ENCODE assay signal across 8 cellular contexts in the genomic region with DNA sequence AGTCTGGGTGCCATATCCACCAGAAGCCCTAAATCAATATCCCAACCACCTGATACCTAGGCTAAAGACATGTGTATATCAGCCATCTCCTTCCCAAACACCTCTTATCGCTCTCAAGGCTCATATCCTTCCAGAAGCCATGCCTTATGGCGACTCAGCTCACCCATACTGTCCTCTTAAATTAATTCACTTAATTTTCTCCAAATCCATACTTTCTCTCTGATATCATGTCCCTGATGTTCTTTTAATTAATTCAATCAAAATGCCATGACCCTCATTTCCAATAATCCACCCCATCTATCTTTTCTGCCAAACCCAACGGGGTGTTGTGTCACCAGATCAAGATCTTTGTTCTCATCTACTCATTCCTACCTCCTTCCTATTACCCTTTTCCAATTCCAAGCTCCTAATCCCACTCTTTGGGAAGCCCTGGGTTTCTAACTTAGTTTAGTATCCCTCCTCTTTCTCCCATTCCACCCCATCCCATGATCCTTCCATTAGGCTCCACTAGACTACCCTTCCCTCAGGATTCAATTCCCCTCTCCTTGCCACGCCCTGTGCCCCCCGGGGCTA. TPM values are rescaled to one million over a fixed set of nuclear protein-coding genes. Genes with fewer than 3 reads are reported as not detected.
DNase-seq lines count a peak whose midpoint lies in the region; ATAC-seq, FAIRE-seq and TF ChIP-seq lines count a peak whose summit lies in the region.

No MANE protein-coding gene starts in this region.

- no peaks in the 10 kb centered on the region for H3K36me3 Mint-ChIP-seq in WTC11

- no peaks in the 10 kb centered on the region for H3K9me3 ChIP-seq in HCT116 (ENCODE audit: control insufficient read depth in 1 of 2, insufficient read depth in 1 of 2, low read depth in 1 of 2, low read length in 2 of 2)
- no peaks in the 10 kb centered on the region for H3K9me3 ChIP-seq in hepatocyte (ENCODE audit: low read depth)
- no peaks in the 10 kb centered on the region for H3K9me3 ChIP-seq in small intestine (ENCODE audit: control insufficient read depth, low read depth)

- TF ChIP-seq CTCF in HCT116 (IDR thresholded peaks at IDR 0.05 in 2 of 3, conservative IDR thresholded peaks at IDR 0.05 in 1 of 3; ENCODE audit: borderline replicate concordance in 1 of 3, insufficient read depth in 1 of 3, low read depth in 2 of 3, low read length in 2 of 3) (no peak), WTC11 (IDR thresholded peaks at IDR 0.05) (no peak), hepatocyte (IDR thresholded peaks at IDR 0.05; ENCODE audit: poor library complexity) (no peak)

- peak overlapping the region; percentile 89 for H3K27ac Mint-ChIP-seq in WTC11

- WGBS in hepatocyte (ENCODE audit: low lambda C conversion rate, missing lambda C conversion rate): 25% methylated on average over 5 of the region's 5 CpGs
- WGBS in small intestine, 3 donors: 3 to 9% (median 6%) methylated on average over 5 of the region's 5 CpGs

- no peaks in the 10 kb centered on the region for H3K27me3 ChIP-seq in HCT116 (ENCODE audit: insufficient read depth, low read length)
- H3K27me3 ChIP-seq in hepatocyte: no peaks in the 10 kb centered on the region
- no peaks in the 10 kb centered on the region for H3K27me3 ChIP-seq in small intestine (ENCODE audit: control insufficient read depth in 2 of 2, insufficient read depth in 2 of 2, low read length in 2 of 2)

- H2AFZ ChIP-seq in HCT116 (ENCODE audit: low read depth, low read length, poor library complexity, severe bottlenecking) (no peak overlapping the region), hepatocyte (no peak overlapping the region)

- DNase-seq in HCT116 (ENCODE audit: low read depth, low spot score) (no peak), WTC11 (ENCODE audit: low spot score) (no peak), hepatocyte (ENCODE audit: low spot score) (no peak), small intestine (no peak), SHP77 (lab: John Stamatoyannopoulos, UW) (no peak), 8988T (no peak)

- H3K9me2 ChIP-seq in HCT116 (ENCODE audit: insufficient read depth): no peaks in the 10 kb centered on the region
- no peaks in the 10 kb centered on the region for H3K9me2 ChIP-seq in hepatocyte (replicated peaks; ENCODE audit: insufficient read depth)

- H3K36me3 ChIP-seq in HCT116 (ENCODE audit: control insufficient read depth in 1 of 2, insufficient read depth in 2 of 2, low read length in 2 of 2) (no peaks in the 10 kb centered on the region), hepatocyte (replicated peaks; ENCODE audit: insufficient read depth, low read depth) (no peaks in the 10 kb centered on the region), small intestine (ENCODE audit: control insufficient read depth in 2 of 2, insufficient read depth in 2 of 2, low read length in 2 of 2) (no peaks in the 10 kb centered on the region)

- H3K27ac ChIP-seq in HCT116 (ENCODE audit: low read depth, low read length): peak overlapping the region; percentile 66
- peak overlapping the region; percentile 65 for H3K27ac ChIP-seq in hepatocyte
- H3K27ac ChIP-seq in small intestine (ENCODE audit: low read depth in 1 of 2, low read length in 1 of 2): peak overlapping the region; percentile 29 to 39

- H4K20me1 ChIP-seq in HCT116 (ENCODE audit: insufficient read depth): peaks cover 4% of the 10 kb centered on the region; the same call in 1 of the 2 replicates
- peaks cover 3% of the 10 kb centered on the region for H4K20me1 ChIP-seq in hepatocyte (ENCODE audit: insufficient read depth, poor library complexity, severe bottlenecking)

- no peaks in the 10 kb centered on the region; the same call in 1 of the 2 replicates for H3K27me3 Mint-ChIP-seq in WTC11 (ENCODE audit: low read depth)

- peak overlapping the region; percentile 87 for H3K4me3 Mint-ChIP-seq in WTC11

- no peaks in the 10 kb centered on the region for H3K9me3 Mint-ChIP-seq in WTC11

- TSS peak; percentile 63 for BruUV-seq in HCT116 (replicated peaks; lab: Mats Ljungman, UMichigan)

- CTCF ChIA-PET in HCT116 (lab: Charles Lee): interaction anchor here (1.3 to 2.0 kb wide), 2 partner anchors 12 to 50 kb away, joined by 3 to 4 read pairs; a partner anchor contains a TSS
- CTCF ChIA-PET in WTC11 (lab: Charles Lee): interaction anchor here (0.8 to 3.0 kb wide), 4 partner anchors 10 to 132 kb away, joined by 3 to 13 read pairs (median 6); a partner anchor contains a TSS

- TF ChIP-seq POLR2A in HCT116 (IDR thresholded peaks at IDR 0.05; ENCODE audit: borderline replicate concordance, extremely low read depth, insufficient read depth, insufficient read length): peak; percentile 53

- peaks cover 31% of the 10 kb centered on the region for H3K4me1 Mint-ChIP-seq in WTC11

- intact Hi-C loops in HCT116 (cut with micrococcal nuclease): loop anchor here (5.0 kb wide), 1 partner anchor 52 kb away; a partner anchor contains a TSS

- TF ChIP-seq RAD21 in HCT116 (IDR thresholded peaks at IDR 0.05; ENCODE audit: low read depth): no peak

- H3K4me1 ChIP-seq in HCT116 (ENCODE audit: control insufficient read depth in 1 of 2, insufficient read depth in 2 of 2, low read length in 2 of 2) (peaks cover 8 to 21% of the 10 kb centered on the region in 2 experiments), hepatocyte (ENCODE audit: insufficient read depth) (peaks cover 21% of the 10 kb centered on the region), small intestine (ENCODE audit: control insufficient read depth in 2 of 2, insufficient read depth in 1 of 2, low read depth in 1 of 2, low read length in 1 of 2) (peaks cover 0 to 2% of the 10 kb centered on the region in 2 donors)

- H3K79me2 ChIP-seq in HCT116 (ENCODE audit: insufficient read depth, low read length) (peaks cover 46% of the 10 kb centered on the region), hepatocyte (peaks cover 49% of the 10 kb centered on the region)

- H3K9ac ChIP-seq in HCT116 (ENCODE audit: low read length): peak overlapping the region; percentile 74

- RAD21 ChIA-PET in HCT116 (lab: Charles Lee; ENCODE audit: low non-redundant PET in 1 of 2, low total read pairs in 2 of 2, uncharacterized antibody in 2 of 2, unreplicated experiment in 2 of 2): no interaction called here

- FAIRE-seq in small intestine (lab: Jason Lieb, UNC): no peak

- H3K4me2 ChIP-seq in HCT116 (ENCODE audit: low read length) (peak overlapping the region; percentile 94), hepatocyte (peak overlapping the region; percentile 85)

- POLR2A ChIA-PET in HCT116 (lab: Charles Lee): interaction anchor here (1.1 to 1.8 kb wide), 3 partner anchors 12 to 50 kb away, joined by 3 to 7 read pairs (median 3); a partner anchor contains a TSS
- POLR2A ChIA-PET in WTC11 (lab: Charles Lee): interaction anchor here (1.0 kb wide), 1 partner anchor 50 kb away, joined by 3 read pairs; no protein-coding TSS in a partner anchor

- ATAC-seq in HCT116 (no peak), WTC11 (no peak), HG03175 (IDR thresholded peaks at IDR 0.05; ENCODE audit: unreplicated experiment) (no peak), GM18868 (IDR thresholded peaks at IDR 0.05; ENCODE audit: unreplicated experiment) (no peak)

- H3K4me3 ChIP-seq in HCT116 (replicated peaks in 1 of 2; ENCODE audit: low read depth in 1 of 2, low read length in 2 of 2): peak overlapping the region; percentile 77 to 90
- peak overlapping the region; percentile 43 for H3K4me3 ChIP-seq in hepatocyte
- H3K4me3 ChIP-seq in small intestine (ENCODE audit: low read depth in 1 of 2, low read length in 2 of 2): peak overlapping the region; percentile 27 to 64

TF ChIP-seq in HCT116, 20 proteins besides CTCF, POLR2A, EP300 and RAD21 (continues in another document):
- TF ChIP-seq YY1 (IDR thresholded peaks at IDR 0.05; ENCODE audit: extremely low read depth, insufficient replicate concordance, low read depth, low read length) (no peak), SIN3A (IDR thresholded peaks at IDR 0.05; ENCODE audit: low read depth) (no peak; the same call in 1 of the 2 replicates), CEBPB (IDR thresholded peaks at IDR 0.05; ENCODE audit: low read depth) (no peak)
- TF ChIP-seq, protein P1, sequence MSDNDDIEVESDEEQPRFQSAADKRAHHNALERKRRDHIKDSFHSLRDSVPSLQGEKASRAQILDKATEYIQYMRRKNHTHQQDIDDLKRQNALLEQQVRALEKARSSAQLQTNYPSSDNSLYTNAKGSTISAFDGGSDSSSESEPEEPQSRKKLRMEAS (IDR thresholded peaks at IDR 0.05): no peak

TF ChIP-seq in WTC11, 78 proteins besides CTCF, POLR2A, EP300 and RAD21:
- TF ChIP-seq, protein P2, sequence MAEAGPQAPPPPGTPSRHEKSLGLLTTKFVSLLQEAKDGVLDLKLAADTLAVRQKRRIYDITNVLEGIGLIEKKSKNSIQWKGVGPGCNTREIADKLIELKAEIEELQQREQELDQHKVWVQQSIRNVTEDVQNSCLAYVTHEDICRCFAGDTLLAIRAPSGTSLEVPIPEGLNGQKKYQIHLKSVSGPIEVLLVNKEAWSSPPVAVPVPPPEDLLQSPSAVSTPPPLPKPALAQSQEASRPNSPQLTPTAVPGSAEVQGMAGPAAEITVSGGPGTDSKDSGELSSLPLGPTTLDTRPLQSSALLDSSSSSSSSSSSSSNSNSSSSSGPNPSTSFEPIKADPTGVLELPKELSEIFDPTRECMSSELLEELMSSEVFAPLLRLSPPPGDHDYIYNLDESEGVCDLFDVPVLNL (CRISPR knock-in tag; IDR thresholded peaks at IDR 0.05; ENCODE audit: borderline replicate concordance, low read depth): no peak
- TF ChIP-seq, protein P3, sequence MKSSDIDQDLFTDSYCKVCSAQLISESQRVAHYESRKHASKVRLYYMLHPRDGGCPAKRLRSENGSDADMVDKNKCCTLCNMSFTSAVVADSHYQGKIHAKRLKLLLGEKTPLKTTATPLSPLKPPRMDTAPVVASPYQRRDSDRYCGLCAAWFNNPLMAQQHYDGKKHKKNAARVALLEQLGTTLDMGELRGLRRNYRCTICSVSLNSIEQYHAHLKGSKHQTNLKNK (CRISPR knock-in tag; IDR thresholded peaks at IDR 0.05): peak; percentile 23; the same call in 1 of the 2 replicates

RNA-seq across cellular contexts. Expression of a gene that starts 0.7 kb away (rescaled TPM):
- total RNA-seq in HCT116 (2021; ENCODE audit: unreplicated experiment) (24.0 TPM), WTC11 (2021) (16.3 to 20.3 TPM (median 19.7 TPM) in 3 replicates), hepatocyte (12.6 and 17.8 TPM in 2 replicates)
- polyA plus RNA-seq in HCT116 (2012): 12.5 and 12.7 TPM in 2 replicates
- polyA plus RNA-seq in hepatocyte (19.2 and 20.5 TPM in 2 replicates), small intestine (10 to 100 TPM in 2 of 3 donors, 1 to 10 TPM in 1; 8.6 to 15.8 (median 13.2) TPM)

RNA-seq across cellular contexts. Expression of a gene that starts 50.4 kb away (rescaled TPM):
- total RNA-seq in HCT116 (2021; ENCODE audit: unreplicated experiment) (304 TPM), WTC11 (2021) (411 to 527 TPM (median 517 TPM) in 3 replicates), hepatocyte (252 and 329 TPM in 2 replicates)
- 610 and 669 TPM in 2 replicates for polyA plus RNA-seq in HCT116 (2012)
- polyA plus RNA-seq in hepatocyte (301 and 306 TPM in 2 replicates), small intestine (100 to 1,000 TPM; 433 to 621 (median 517) TPM)
